ENCODE assay signal across 9 cellular contexts in genomic region chr11:123561046-123561781, GRCh38.
A peak's percentile ranks its signal among the peaks of the same experiment; 100 is the strongest.
DNase-seq lines count a peak whose midpoint lies in the region; ATAC-seq and TF ChIP-seq lines count a peak whose summit lies in the region.
"Had no signal": no experiment of that assay in that cellular context is flagged by ENCODE, and none has a peak within 500 bp of the region (broad histone marks: within the 10 kb centered on the region; RNA-seq: fewer than 3 reads in every experiment).

No MANE protein-coding gene starts in this region.

- TF ChIP-seq CTCF in epithelial cell of esophagus (IDR thresholded peaks at IDR 0.05; ENCODE audit: insufficient read depth, low read depth, low read length, missing control alignments) = peak; percentile 44
- TF ChIP-seq CTCF in nephron progenitor cell (IDR thresholded peaks at IDR 0.05) = peak; percentile 44

- no peaks in the 10 kb centered on the region for H3K36me3 Mint-ChIP-seq in nephron progenitor cell (ENCODE audit: low read depth)

- H3K9me3 Mint-ChIP-seq in nephron progenitor cell = no peaks in the 10 kb centered on the region

- H3K4me3 ChIP-seq in epithelial cell of esophagus (ENCODE audit: low read length) = no peak overlapping the region
- H3K4me3 ChIP-seq: SK-N-MC had no signal

- DNase-seq in ELR (ENCODE audit: low read depth) (peak; percentile 43), NCI-H524 treated with DMSO at 0.1 percent for 48 hours (lab: John Stamatoyannopoulos, UW) (peak; percentile 33), epithelial cell of esophagus (ENCODE audit: low read depth) (peak; percentile 21), nephron progenitor cell (peak; percentile 54), KG1 (lab: John Stamatoyannopoulos, UW) (no peak), SKM-1 (lab: John Stamatoyannopoulos, UW; ENCODE audit: unreplicated experiment) (no peak)
- DNase-seq in activated CD4-positive, CD25-positive, alpha-beta regulatory T cell (lab: John Stamatoyannopoulos, UW) = no peak

- peak overlapping the region; percentile 71 for H3K4me3 Mint-ChIP-seq in nephron progenitor cell

- H3K4me1 Mint-ChIP-seq in nephron progenitor cell = peaks cover 66% of the 10 kb centered on the region

- peaks cover 3% of the 10 kb centered on the region for H3K27me3 Mint-ChIP-seq in nephron progenitor cell (ENCODE audit: low read depth, poor library complexity)

- no peak for ATAC-seq in GM21526 (IDR thresholded peaks at IDR 0.05; ENCODE audit: low FRiP score, unreplicated experiment)

- peak overlapping the region; percentile 66 for H3K27ac Mint-ChIP-seq in nephron progenitor cell

Comparison
In these comparisons a context has a peak if more than half of its experiments do, and no peak if none do; other contexts are left out.
1. DNase-seq: peak in ELR (single experiment), NCI-H524 treated with DMSO at 0.1 percent for 48 hours (single experiment), epithelial cell of esophagus (single experiment) and nephron progenitor cell (single experiment); none in activated CD4-positive, CD25-positive, alpha-beta regulatory T cell (0 of 4), KG1 (single experiment) and SKM-1 (single experiment).